21 cellular contexts compared by ENCODE assay signal in the genomic region with DNA sequence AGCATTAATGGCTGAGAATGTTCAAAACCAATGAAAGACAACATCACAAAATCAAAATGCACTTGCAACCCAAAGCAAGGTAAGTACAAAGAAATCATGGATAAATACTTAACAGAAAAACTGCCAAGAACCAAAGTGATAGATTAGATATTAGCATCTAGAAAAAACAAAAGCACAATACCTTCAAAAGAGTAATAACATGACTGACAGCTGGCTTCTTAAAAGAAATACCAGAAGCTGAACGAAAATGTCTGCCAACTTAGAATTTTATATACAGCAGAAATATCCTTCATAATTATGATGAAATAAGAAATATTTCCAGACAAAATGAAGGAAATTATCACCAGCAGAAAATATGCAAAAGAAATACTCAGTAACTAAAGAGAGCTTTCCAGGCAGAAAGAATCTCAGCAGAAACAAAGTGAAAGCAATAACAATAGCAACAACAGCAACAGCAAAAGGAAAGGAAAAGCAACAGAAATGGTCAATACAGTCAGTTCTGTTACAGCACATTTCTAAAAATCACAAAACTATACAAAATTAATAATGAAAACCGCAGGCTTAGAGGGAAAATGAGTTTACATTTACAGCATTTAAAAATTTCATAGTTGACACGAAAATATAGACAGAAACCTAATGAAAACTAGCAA.
DNase-seq lines count a peak whose midpoint lies in the region; ATAC-seq, FAIRE-seq and TF ChIP-seq lines count a peak whose summit lies in the region.
"Had no signal": no experiment of that assay in that cellular context is flagged by ENCODE, and none has a peak within 500 bp of the region (broad histone marks: within the 10 kb centered on the region; RNA-seq: fewer than 3 reads in every experiment).

No MANE protein-coding gene starts in this region.

- intact Hi-C loops in K562 (cut with micrococcal nuclease), result loop anchor here (10.0 kb wide), 1 partner anchor 116 kb away; no protein-coding TSS in a partner anchor

- TF ChIP-seq CTCF in SK-N-SH (IDR thresholded peaks at IDR 0.05) (no peak), K562 (IDR thresholded peaks at IDR 0.05 in 2 of 3, conservative IDR thresholded peaks at IDR 0.05 in 1 of 3; ENCODE audit: insufficient read depth in 2 of 3, low read depth in 1 of 3, low read length in 3 of 3) (no peak)

- TF ChIP-seq RAD21 in SK-N-SH (IDR thresholded peaks at IDR 0.05; ENCODE audit: low read length) (no peak), K562 (CRISPR knock-in tag; conservative IDR thresholded peaks at IDR 0.05 in 1 of 2, IDR thresholded peaks at IDR 0.05 in 1 of 2) (no peak)

- CTCF ChIA-PET in SK-N-SH (lab: Yijun Ruan, JAX) (no interaction called here), K562 (lab: Yijun Ruan, JAX; ENCODE audit: low intra/inter-chr PET ratio) (no interaction called here)

- WGBS in SK-N-SH (ENCODE audit: low lambda C conversion rate), result 18% methylated on average over 3 of the region's 3 CpGs
- 5% methylated on average over 3 of the region's 3 CpGs for WGBS in K562 (ENCODE audit: insufficient coverage, low coverage, missing lambda C conversion rate)

- no TSS peak for BruUV-seq in K562 (replicated peaks; lab: Mats Ljungman, UMichigan)

- no peaks in the 10 kb centered on the region for H3K79me2 ChIP-seq in SK-N-SH (ENCODE audit: insufficient read depth)
- H3K79me2 ChIP-seq in K562 (ENCODE audit: control insufficient read depth, insufficient read depth, low read length), result no peaks in the 10 kb centered on the region

- POLR2A ChIA-PET in SK-N-SH (lab: Yijun Ruan, JAX), result no interaction called here
- POLR2A ChIA-PET in K562 (lab: Yijun Ruan, JAX), result no interaction called here

- no peak overlapping the region for H3K4me3 ChIP-seq in SK-N-SH (ENCODE audit: low read depth in 2 of 2, low read length in 1 of 2)
- no peak overlapping the region for H3K4me3 ChIP-seq in K562
- H3K4me3 ChIP-seq: psoas muscle had no signal

- H3K4me1 ChIP-seq in SK-N-SH (ENCODE audit: control insufficient read depth in 1 of 2, insufficient read depth in 2 of 2, low read depth in 1 of 2, low read length in 1 of 2), result no peaks in the 10 kb centered on the region; a peak in 1 of 4 replicates
- 0 out of 5 replicates have a peak, but pooled peaks cover 0 to under 1% of the 10 kb centered on the region in 2 experiments for H3K4me1 ChIP-seq in K562 (replicated peaks in 1 of 2; ENCODE audit: control insufficient read depth in 2 of 2, insufficient read depth in 2 of 2, low read length in 2 of 2)
- H3K4me1 ChIP-seq: psoas muscle had no signal

- no peaks in the 10 kb centered on the region for H3F3A ChIP-seq in SK-N-SH (replicated peaks; ENCODE audit: insufficient read depth)

- in situ Hi-C loops in K562 (cut with MboI), result no loop called here

- H3K4me2 ChIP-seq in SK-N-SH (no peak overlapping the region), K562 (ENCODE audit: insufficient read depth, low read length) (0 out of 2 replicates have a peak overlapping the region, but pooled peaks have one; percentile 23)

- no peaks in the 10 kb centered on the region for H3K9me1 ChIP-seq in K562 (ENCODE audit: control insufficient read depth, insufficient read depth, low read length)

- FAIRE-seq in K562 (lab: Jason Lieb, UNC), result peak; percentile 48
- FAIRE-seq: endothelial cell of umbilical vein, H1 had no signal

- no peak overlapping the region for H3K9ac ChIP-seq in SK-N-SH
- peak overlapping the region in 1 of 2 experiments; percentile 32; a peak in 1 of 4 replicates for H3K9ac ChIP-seq in K562 (ENCODE audit: insufficient read depth in 1 of 2, low read depth in 2 of 2, low read length in 2 of 2)

- DNase-seq in SK-N-SH (no peak), K562 (ENCODE audit: extremely low read depth in 1 of 4, low spot score in 3 of 4) (no peak)
- DNase-seq in stimulated activated naive CD8-positive, alpha-beta T cell treated with anti-CD3 and anti-CD28 coated beads, Interleukin-15, Interleukin-2, amounts not matched to agents 100 U/mL and 50 U/mL, for 24 hours, result no peak
- no peak for DNase-seq in stimulated activated CD4-positive, alpha-beta T cell treated with anti-CD3 and anti-CD28 coated beads, Interleukin-4, amount 100 ng/mL, for 1 hour
- DNase-seq: activated CD4-positive, CD25-positive, alpha-beta regulatory T cell; amygdala; Karpas-422; mammary epithelial cell; NCI-H1694; NCI-H524 treated with DMSO at 0.1 percent for 48 hours; psoas muscle; SW 1271 had no signal

- H3K36me3 ChIP-seq in SK-N-SH (replicated peaks in 1 of 2; ENCODE audit: control insufficient read depth in 1 of 2, insufficient read depth in 2 of 2, low read length in 1 of 2) (no peaks in the 10 kb centered on the region), K562 (ENCODE audit: control insufficient read depth, insufficient read depth, low read length) (no peaks in the 10 kb centered on the region)

- no peaks in the 10 kb centered on the region for H3K27me3 ChIP-seq in SK-N-SH (ENCODE audit: insufficient read depth)
- H3K27me3 ChIP-seq in K562 (ENCODE audit: control insufficient read depth in 2 of 2, insufficient read depth in 2 of 2, low read length in 2 of 2), result no peaks in the 10 kb centered on the region

- TF ChIP-seq POLR2A in K562 (conservative IDR thresholded peaks at IDR 0.05), result no peak

- H3K27ac ChIP-seq in SK-N-SH (ENCODE audit: low read depth in 2 of 2, low read length in 1 of 2) (no peak overlapping the region), K562 (ENCODE audit: extremely low read depth, low read depth, low read length) (no peak overlapping the region; the same call in 2 of the 3 replicates)
- H3K27ac ChIP-seq: 22Rv1, HL-60, psoas muscle had no signal

- peak overlapping the region; percentile 67 for H2AFZ ChIP-seq in SK-N-SH (ENCODE audit: low read depth)
- peak overlapping the region; percentile 78 for H2AFZ ChIP-seq in K562 (ENCODE audit: low read depth, low read length)

- H3K9me3 ChIP-seq in SK-N-SH (no peaks in the 10 kb centered on the region), K562 (replicated peaks; ENCODE audit: control insufficient read depth, insufficient read depth, low read depth, low read length) (no peaks in the 10 kb centered on the region)
- H3K9me3 ChIP-seq: psoas muscle had no signal

- H4K20me1 ChIP-seq in SK-N-SH (ENCODE audit: insufficient read depth) (no peaks in the 10 kb centered on the region), K562 (replicated peaks; ENCODE audit: control insufficient read depth, insufficient read depth, low read length) (no peaks in the 10 kb centered on the region)

- no peaks in the 10 kb centered on the region for H3K9me2 ChIP-seq in SK-N-SH

- TF ChIP-seq EP300 in SK-N-SH (IDR thresholded peaks at IDR 0.05; ENCODE audit: borderline replicate concordance in 1 of 2, low read depth in 1 of 2, low read length in 1 of 2) (no peak), K562 (IDR thresholded peaks at IDR 0.05; ENCODE audit: low read length) (no peak)

- no peak for ATAC-seq in SK-N-SH treated with all-trans-retinoic acid at 6 μM for 48 hours
- ATAC-seq in GM21360 (IDR thresholded peaks at IDR 0.05; ENCODE audit: unreplicated experiment), result peak; percentile 50
- ATAC-seq in HG03432 (IDR thresholded peaks at IDR 0.05; ENCODE audit: unreplicated experiment), result peak; percentile 62
- ATAC-seq in K562, result no peak
- no peak for ATAC-seq in HG02623 (IDR thresholded peaks at IDR 0.05; ENCODE audit: unreplicated experiment)
- ATAC-seq in stimulated activated naive CD8-positive, alpha-beta T cell treated with anti-CD3 and anti-CD28 coated beads, Interleukin-15, Interleukin-2, amounts not matched to agents 100 U/mL and 50 U/mL, for 24 hours, result no peak
- ATAC-seq: Panc1, psoas muscle had no signal

TF ChIP-seq in SK-N-SH, 30 proteins besides CTCF, POLR2A, EP300 and RAD21:
- no peak for TF ChIP-seq TEAD4 (IDR thresholded peaks at IDR 0.05; ENCODE audit: borderline replicate concordance, insufficient read depth)
- TF ChIP-seq EZH2phosphoT487 (IDR thresholded peaks at IDR 0.05; ENCODE audit: borderline replicate concordance, low read depth), result no peak
- no peak for TF ChIP-seq MXI1 (IDR thresholded peaks at IDR 0.05; ENCODE audit: low read depth, low read length)
- TF ChIP-seq FOXM1 (IDR thresholded peaks at IDR 0.05; ENCODE audit: low read depth), result no peak
- no peak for TF ChIP-seq NRF1 (IDR thresholded peaks at IDR 0.05; ENCODE audit: low read depth, low read length)

TF ChIP-seq in SK-N-SH treated with all-trans-retinoic acid at 6 μM for 48 hours, 23 proteins besides CTCF, POLR2A, EP300 and RAD21 (continues in another document):
- TF ChIP-seq ESRRG (CRISPR knock-in tag; IDR thresholded peaks at IDR 0.05) (no peak), ZNF565 (CRISPR knock-in tag; conservative IDR thresholded peaks at IDR 0.05; ENCODE audit: low read depth) (no peak), RARB (CRISPR knock-in tag; IDR thresholded peaks at IDR 0.05) (no peak)

TF ChIP-seq in K562, 482 proteins besides CTCF, POLR2A, EP300 and RAD21 (continues in another document):
- peak; percentile 62 to 63; a peak in 2 of 4 replicates for TF ChIP-seq FOXK2 (conservative IDR thresholded peaks at IDR 0.05 in 1 of 2, IDR thresholded peaks at IDR 0.05 in 1 of 2; ENCODE audit: low read depth in 2 of 2)
- no peak for TF ChIP-seq ZSCAN29 (IDR thresholded peaks at IDR 0.05)
- TF ChIP-seq, protein P1, sequence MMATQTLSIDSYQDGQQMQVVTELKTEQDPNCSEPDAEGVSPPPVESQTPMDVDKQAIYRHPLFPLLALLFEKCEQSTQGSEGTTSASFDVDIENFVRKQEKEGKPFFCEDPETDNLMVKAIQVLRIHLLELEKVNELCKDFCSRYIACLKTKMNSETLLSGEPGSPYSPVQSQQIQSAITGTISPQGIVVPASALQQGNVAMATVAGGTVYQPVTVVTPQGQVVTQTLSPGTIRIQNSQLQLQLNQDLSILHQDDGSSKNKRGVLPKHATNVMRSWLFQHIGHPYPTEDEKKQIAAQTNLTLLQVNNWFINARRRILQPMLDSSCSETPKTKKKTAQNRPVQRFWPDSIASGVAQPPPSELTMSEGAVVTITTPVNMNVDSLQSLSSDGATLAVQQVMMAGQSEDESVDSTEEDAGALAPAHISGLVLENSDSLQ (IDR thresholded peaks at IDR 0.05), result peak; percentile 89

Comparison
In these comparisons a context has a peak if more than half of its experiments do, and no peak if none do; other contexts are left out.
1. ATAC-seq: peak in GM21360 (single experiment) and HG03432 (single experiment); none in SK-N-SH treated with all-trans-retinoic acid at 6 μM for 48 hours (single experiment), K562 (single experiment), HG02623 (single experiment) and stimulated activated naive CD8-positive, alpha-beta T cell treated with anti-CD3 and anti-CD28 coated beads, Interleukin-15, Interleukin-2, amounts not matched to agents 100 U/mL and 50 U/mL, for 24 hours (single experiment).